In genomic region chr18:46302866-46303485, GRCh38 we compare ENCODE assay signal across 25 cellular contexts.
DNase-seq lines count a peak whose midpoint lies in the region; ATAC-seq lines count a peak whose summit lies in the region.
"Had no signal": no experiment of that assay in that cellular context is flagged by ENCODE, and none has a peak within 500 bp of the region (broad histone marks: within the 10 kb centered on the region; RNA-seq: fewer than 3 reads in every experiment).

No MANE protein-coding gene starts in this region.

- H3K9me3 ChIP-seq in BLaER1 treated with 17β-estradiol and CSF1 and Interleukin-3, amounts not matched to agents 10 nM and 100 nM (replicated peaks in 1 of 11): peaks cover 0 to 10% (median 0%) of the 10 kb centered on the region in 11 experiments; a peak in 2 of 22 replicates
- H3K9me3 ChIP-seq: ovary had no signal

- POLR2A ChIA-PET in T-cell (lab: Charles Lee): no interaction called here

- no peaks in the 10 kb centered on the region for H3K27me3 ChIP-seq in BLaER1 treated with 17β-estradiol and CSF1 and Interleukin-3, amounts not matched to agents 10 nM and 100 nM
- H3K27me3 ChIP-seq: esophagus muscularis mucosa, ovary, right atrium auricular region had no signal

- H3K9me3 Mint-ChIP-seq in T-cell: peaks cover 4 to 14% (median 5%) of the 10 kb centered on the region in 3 donors

- no peak overlapping the region for H3K4me3 ChIP-seq in BLaER1 treated with 17β-estradiol and CSF1 and Interleukin-3, amounts not matched to agents 10 nM and 100 nM
- H3K4me3 ChIP-seq: coronary artery, esophagus muscularis mucosa, ovary, right atrium auricular region had no signal

- H3K4me3 Mint-ChIP-seq in T-cell: peak overlapping the region in 2 of 3 donors; percentile 21 to 57
- H3K4me3 Mint-ChIP-seq: CD14-positive monocyte had no signal

- H3K27me3 Mint-ChIP-seq in T-cell: peaks cover 4 to 13% of the 10 kb centered on the region in 2 donors

- no peak overlapping the region for H3K27ac ChIP-seq in BLaER1 treated with 17β-estradiol and CSF1 and Interleukin-3, amounts not matched to agents 10 nM and 100 nM
- H3K27ac ChIP-seq: coronary artery, esophagus muscularis mucosa, ovary, right atrium auricular region had no signal

- no peak overlapping the region for H3K27ac Mint-ChIP-seq in T-cell

- H3K4me2 ChIP-seq in BLaER1 treated with 17β-estradiol and CSF1 and Interleukin-3, amounts not matched to agents 10 nM and 100 nM: peak overlapping the region in 7 of 11 experiments; percentile 2 to 49 (median 29); a peak in 12 of 22 replicates

- no peaks in the 10 kb centered on the region for H4K20me1 ChIP-seq in BLaER1 treated with 17β-estradiol and CSF1 and Interleukin-3, amounts not matched to agents 10 nM and 100 nM

- DNase-seq in DMS53 (lab: John Stamatoyannopoulos, UW) (peak; percentile 79), T-cell (no peak), mesenteric fat pad (ENCODE audit: low spot score) (peak; percentile 64), HCEC 1CT (no peak), NOMO-1 treated with dmso at 0.1 percent for 144 hours (lab: John Stamatoyannopoulos, UW; ENCODE audit: unreplicated experiment) (no peak)
- DNase-seq: activated CD4-positive, alpha-beta T cell treated with anti-CD3 and anti-CD28 coated beads, Interleukin-2, amount 50 U/mL, for 48 hours; activated CD4-positive, CD25-positive, alpha-beta regulatory T cell; amniotic stem cell; DMS79; foreskin melanocyte; mesenchymal stem cell; MV-4-11; NCI-H1694 treated with DMSO at 0.1 percent for 48 hours; ovary; stimulated activated CD4-positive, alpha-beta T cell treated with anti-CD3 and anti-CD28 coated beads, Interleukin-4, amount 100 ng/mL, for 4 hours; stimulated activated naive CD8-positive, alpha-beta T cell treated with anti-CD3 and anti-CD28 coated beads, Interleukin-15, Interleukin-2, amounts not matched to agents 100 U/mL and 50 U/mL, for 24 hours; T1000 had no signal

- H3K9ac ChIP-seq in BLaER1 treated with 17β-estradiol and CSF1 and Interleukin-3, amounts not matched to agents 10 nM and 100 nM: no peak overlapping the region

- CTCF ChIA-PET in T-cell (lab: Charles Lee): no interaction called here

- H3K4me1 Mint-ChIP-seq in T-cell: peaks cover 5 to 6% (median 6%) of the 10 kb centered on the region in 3 donors

- ATAC-seq in T-cell (replicated peaks in 1 of 4) (no peak), HG03045 (IDR thresholded peaks at IDR 0.05; ENCODE audit: unreplicated experiment) (no peak), GM21619 (IDR thresholded peaks at IDR 0.05; ENCODE audit: unreplicated experiment) (no peak)
- ATAC-seq: left lobe of liver; stimulated activated naive CD8-positive, alpha-beta T cell treated with anti-CD3 and anti-CD28 coated beads, Interleukin-15, Interleukin-2, amounts not matched to agents 100 U/mL and 50 U/mL, for 24 hours had no signal

- no peaks in the 10 kb centered on the region for H3K36me3 Mint-ChIP-seq in T-cell
- H3K36me3 Mint-ChIP-seq: CD14-positive monocyte had no signal

- H3K36me3 ChIP-seq in BLaER1 treated with 17β-estradiol and CSF1 and Interleukin-3, amounts not matched to agents 10 nM and 100 nM: no peaks in the 10 kb centered on the region
- H3K36me3 ChIP-seq: esophagus muscularis mucosa, ovary, right atrium auricular region had no signal

- peaks cover 0 to 11% (median 7%) of the 10 kb centered on the region in 10 experiments; a peak in 10 of 20 replicates for H3K4me1 ChIP-seq in BLaER1 treated with 17β-estradiol and CSF1 and Interleukin-3, amounts not matched to agents 10 nM and 100 nM
- H3K4me1 ChIP-seq: esophagus muscularis mucosa, right atrium auricular region had no signal

Comparison
In these comparisons a context has a peak if more than half of its experiments do, and no peak if none do; other contexts are left out.
1. DNase-seq: peak in DMS53 (single experiment) and mesenteric fat pad (single experiment); none in T-cell (0 of 34), HCEC 1CT (single experiment) and NOMO-1 treated with dmso at 0.1 percent for 144 hours (single experiment).